ENCODE assay signal across 30 cellular contexts in genomic region chr1:237868814-237869600, GRCh38. TPM values are rescaled to one million over a fixed set of nuclear protein-coding genes. Genes with fewer than 3 reads are reported as not detected.
"Had no signal": no experiment of that assay in that cellular context is flagged by ENCODE, and none has a peak within 500 bp of the region (broad histone marks: within the 10 kb centered on the region; RNA-seq: fewer than 3 reads in every experiment).

No MANE protein-coding gene starts in this region.

- H3K27ac ChIP-seq: KMS-11, SK-N-MC, VCaP had no signal

- ATAC-seq: activated T-helper 17 cell treated with anti-CD3 and anti-CD28 coated beads, Interleukin-2, amount 50 U/mL, for 72 hours; Right ventricle myocardium inferior; T-cell had no signal

- H3K9me3 ChIP-seq: MG63 had no signal

- DNase-seq: activated CD4-positive, alpha-beta memory T cell treated with anti-CD3 and anti-CD28 coated beads for 36 hours; activated CD4-positive, alpha-beta T cell treated with anti-CD3 and anti-CD28 coated beads, Interleukin-2, amount 10 ng/mL, durations not matched to agents 7 days and 5 days; activated CD4-positive, CD25-positive, alpha-beta regulatory T cell; activated CD8-positive, alpha-beta memory T cell treated with anti-CD3 and anti-CD28 coated beads for 24 hours; activated gamma-delta T cell; activated naive CD4-positive, alpha-beta T cell treated with anti-CD3 and anti-CD28 coated beads, Interleukin-2, amount 10 ng/mL, durations not matched to agents 7 days and 5 days; activated naive CD8-positive, alpha-beta T cell treated with anti-CD3 and anti-CD28 coated beads for 36 hours; activated T-cell treated with anti-CD3 and anti-CD28 coated beads for 4 hours; activated T-cell treated with anti-CD3 and anti-CD28 coated beads, Interleukin-2, amount 50 U/mL, for 48 hours; cerebellar nuclear complex; MG63; NCI-H1105 treated with DMSO at 0.1 percent for 48 hours; NCI-H1436 treated with DMSO at 0.1 percent for 48 hours; NCI-H187; NCI-H2171; NCI-H2227 treated with DMSO at 0.1 percent for 48 hours; NCI-H526; NCI-H774; T-cell; T-helper 2 cell; T1000 had no signal

- H3K4me3 ChIP-seq: MG63, SK-N-MC had no signal

- H3K27me3 ChIP-seq: MG63 had no signal

- H3K27me3 Mint-ChIP-seq: activated CD4-positive, alpha-beta T cell treated with anti-CD3 and anti-CD28 coated beads, Interleukin-2, amount 10 ng/mL, durations not matched to agents 7 days and 5 days had no signal

- H3K36me3 Mint-ChIP-seq: activated CD4-positive, alpha-beta memory T cell treated with anti-CD3 and anti-CD28 coated beads for 36 hours; activated naive CD4-positive, alpha-beta T cell treated with anti-CD3 and anti-CD28 coated beads, Interleukin-2, amount 10 ng/mL, durations not matched to agents 7 days and 5 days; activated naive CD8-positive, alpha-beta T cell treated with anti-CD3 and anti-CD28 coated beads for 36 hours; T-cell had no signal

- H3K4me1 Mint-ChIP-seq: activated naive CD4-positive, alpha-beta T cell treated with anti-CD3 and anti-CD28 coated beads, Interleukin-2, amount 10 ng/mL, durations not matched to agents 7 days and 5 days; activated T-helper 17 cell treated with anti-CD3 and anti-CD28 coated beads, Interleukin-2, amount 50 U/mL, for 72 hours had no signal

- H3K27ac Mint-ChIP-seq: activated CD4-positive, alpha-beta memory T cell treated with anti-CD3 and anti-CD28 coated beads for 36 hours; activated CD4-positive, alpha-beta T cell treated with anti-CD3 and anti-CD28 coated beads, Interleukin-2, amount 10 ng/mL, durations not matched to agents 7 days and 5 days; activated naive CD4-positive, alpha-beta T cell treated with anti-CD3 and anti-CD28 coated beads, Interleukin-2, amount 10 ng/mL, durations not matched to agents 7 days and 5 days; activated naive CD8-positive, alpha-beta T cell treated with anti-CD3 and anti-CD28 coated beads for 36 hours; activated T-helper 17 cell treated with anti-CD3 and anti-CD28 coated beads, Interleukin-2, amount 50 U/mL, for 72 hours; T-cell had no signal

- H3K4me3 Mint-ChIP-seq: activated CD4-positive, alpha-beta memory T cell treated with anti-CD3 and anti-CD28 coated beads for 36 hours; activated CD4-positive, alpha-beta T cell treated with anti-CD3 and anti-CD28 coated beads, Interleukin-2, amount 10 ng/mL, durations not matched to agents 7 days and 5 days; activated naive CD4-positive, alpha-beta T cell treated with anti-CD3 and anti-CD28 coated beads, Interleukin-2, amount 10 ng/mL, durations not matched to agents 7 days and 5 days; activated naive CD8-positive, alpha-beta T cell treated with anti-CD3 and anti-CD28 coated beads for 36 hours; activated T-helper 17 cell treated with anti-CD3 and anti-CD28 coated beads, Interleukin-2, amount 50 U/mL, for 72 hours; T-cell had no signal

- H3K36me3 ChIP-seq: MG63 had no signal

- H3K9me3 Mint-ChIP-seq: activated CD4-positive, alpha-beta memory T cell treated with anti-CD3 and anti-CD28 coated beads for 36 hours; activated CD4-positive, alpha-beta T cell treated with anti-CD3 and anti-CD28 coated beads, Interleukin-2, amount 10 ng/mL, durations not matched to agents 7 days and 5 days; activated naive CD8-positive, alpha-beta T cell treated with anti-CD3 and anti-CD28 coated beads for 36 hours had no signal

RNA-seq across cellular contexts. Expression of gene ZP4, which starts 21.7 kb away (rescaled TPM):
- total RNA-seq: activated CD4-positive, alpha-beta memory T cell treated with anti-CD3 and anti-CD28 coated beads for 36 hours; activated CD4-positive, alpha-beta T cell treated with anti-CD3 and anti-CD28 coated beads, Interleukin-2, amount 10 ng/mL, durations not matched to agents 7 days and 5 days; activated naive CD8-positive, alpha-beta T cell treated with anti-CD3 and anti-CD28 coated beads for 36 hours; activated T-helper 17 cell treated with anti-CD3 and anti-CD28 coated beads, Interleukin-2, amount 50 U/mL, for 72 hours; cardiac septum; NCI-H460; OCI-LY7; Right ventricle myocardium inferior; T-cell had no signal
- polyA plus RNA-seq: adipose tissue had no signal
